1 cellular context compared by ENCODE assay signal in the genomic region with DNA sequence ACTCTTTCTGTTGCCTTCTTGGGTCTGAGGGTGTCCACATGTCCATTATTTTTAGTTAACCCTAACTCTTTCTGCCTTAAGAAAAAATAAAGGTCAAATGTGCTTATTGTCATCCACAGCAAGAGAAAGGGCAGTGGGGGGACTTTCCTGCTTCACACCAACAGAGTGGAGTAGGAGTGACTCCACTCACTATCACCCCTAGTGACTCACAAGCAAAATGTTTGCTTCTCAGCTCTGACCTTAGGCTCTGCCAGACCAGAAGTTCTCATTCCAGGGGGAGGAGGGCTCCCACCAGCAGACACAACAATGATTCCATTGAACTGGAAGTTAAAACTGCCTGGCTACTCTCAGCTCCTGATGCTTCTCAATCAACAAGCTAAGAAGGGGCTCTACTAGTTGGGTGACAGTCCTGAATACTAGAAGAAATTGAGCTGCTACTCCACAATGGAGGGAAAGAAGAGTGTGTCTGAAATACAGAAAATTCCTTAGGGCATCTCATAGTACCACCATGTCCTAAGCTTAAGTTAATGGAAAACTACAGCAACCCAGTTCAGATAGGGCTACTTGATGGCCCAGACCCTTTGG.
TF ChIP-seq lines count a peak whose summit lies in the region.

No MANE protein-coding gene starts in this region.

TF ChIP-seq in HepG2, 621 proteins besides CTCF, POLR2A, EP300 and RAD21 (continued from another document and continues in another):
- TF ChIP-seq HIVEP1 (CRISPR knock-in tag; IDR thresholded peaks at IDR 0.05) = no peak
- peak; percentile 54; the same call in 1 of the 2 replicates for TF ChIP-seq ZNF746 (CRISPR knock-in tag; IDR thresholded peaks at IDR 0.05)
- TF ChIP-seq NAIF1 (CRISPR knock-in tag; IDR thresholded peaks at IDR 0.05; ENCODE audit: borderline replicate concordance) = no peak
- TF ChIP-seq GTF2F1 (IDR thresholded peaks at IDR 0.05; ENCODE audit: low read length) = no peak
- TF ChIP-seq, protein P1, sequence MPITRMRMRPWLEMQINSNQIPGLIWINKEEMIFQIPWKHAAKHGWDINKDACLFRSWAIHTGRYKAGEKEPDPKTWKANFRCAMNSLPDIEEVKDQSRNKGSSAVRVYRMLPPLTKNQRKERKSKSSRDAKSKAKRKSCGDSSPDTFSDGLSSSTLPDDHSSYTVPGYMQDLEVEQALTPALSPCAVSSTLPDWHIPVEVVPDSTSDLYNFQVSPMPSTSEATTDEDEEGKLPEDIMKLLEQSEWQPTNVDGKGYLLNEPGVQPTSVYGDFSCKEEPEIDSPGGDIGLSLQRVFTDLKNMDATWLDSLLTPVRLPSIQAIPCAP (CRISPR knock-in tag; IDR thresholded peaks at IDR 0.05; ENCODE audit: low read depth) = no peak
- TF ChIP-seq, protein P2, sequence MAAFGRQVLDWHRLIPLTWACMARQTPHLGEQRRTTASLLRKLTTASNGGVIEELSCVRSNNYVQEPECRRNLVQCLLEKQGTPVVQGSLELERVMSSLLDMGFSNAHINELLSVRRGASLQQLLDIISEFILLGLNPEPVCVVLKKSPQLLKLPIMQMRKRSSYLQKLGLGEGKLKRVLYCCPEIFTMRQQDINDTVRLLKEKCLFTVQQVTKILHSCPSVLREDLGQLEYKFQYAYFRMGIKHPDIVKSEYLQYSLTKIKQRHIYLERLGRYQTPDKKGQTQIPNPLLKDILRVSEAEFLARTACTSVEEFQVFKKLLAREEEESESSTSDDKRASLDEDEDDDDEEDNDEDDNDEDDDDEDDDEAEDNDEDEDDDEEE (CRISPR knock-in tag; IDR thresholded peaks at IDR 0.05) = no peak
- peak; percentile 96 for TF ChIP-seq XRCC5 (optimal IDR thresholded peaks at IDR 0.05; ENCODE audit: low read length)
- TF ChIP-seq NRL (CRISPR knock-in tag; IDR thresholded peaks at IDR 0.05; ENCODE audit: borderline replicate concordance) = no peak
- TF ChIP-seq ZEB1 (IDR thresholded peaks at IDR 0.05; ENCODE audit: insufficient replicate concordance, low read depth) = no peak
- TF ChIP-seq, protein P3, sequence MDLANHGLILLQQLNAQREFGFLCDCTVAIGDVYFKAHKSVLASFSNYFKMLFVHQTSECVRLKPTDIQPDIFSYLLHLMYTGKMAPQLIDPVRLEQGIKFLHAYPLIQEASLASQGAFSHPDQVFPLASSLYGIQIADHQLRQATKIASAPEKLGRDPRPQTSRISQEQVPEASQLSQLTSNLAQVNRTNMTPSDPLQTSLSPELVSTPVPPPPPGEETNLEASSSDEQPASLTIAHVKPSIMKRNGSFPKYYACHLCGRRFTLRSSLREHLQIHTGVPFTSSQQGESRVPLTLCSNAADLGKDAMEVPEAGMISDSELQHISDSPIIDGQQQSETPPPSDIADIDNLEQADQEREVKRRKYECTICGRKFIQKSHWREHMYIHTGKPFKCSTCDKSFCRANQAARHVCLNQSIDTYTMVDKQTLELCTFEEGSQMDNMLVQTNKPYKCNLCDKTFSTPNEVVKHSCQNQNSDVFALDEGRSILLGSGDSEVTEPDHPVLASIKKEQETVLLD (CRISPR knock-in tag; IDR thresholded peaks at IDR 0.05; ENCODE audit: low read depth) = no peak
- TF ChIP-seq, protein P4, sequence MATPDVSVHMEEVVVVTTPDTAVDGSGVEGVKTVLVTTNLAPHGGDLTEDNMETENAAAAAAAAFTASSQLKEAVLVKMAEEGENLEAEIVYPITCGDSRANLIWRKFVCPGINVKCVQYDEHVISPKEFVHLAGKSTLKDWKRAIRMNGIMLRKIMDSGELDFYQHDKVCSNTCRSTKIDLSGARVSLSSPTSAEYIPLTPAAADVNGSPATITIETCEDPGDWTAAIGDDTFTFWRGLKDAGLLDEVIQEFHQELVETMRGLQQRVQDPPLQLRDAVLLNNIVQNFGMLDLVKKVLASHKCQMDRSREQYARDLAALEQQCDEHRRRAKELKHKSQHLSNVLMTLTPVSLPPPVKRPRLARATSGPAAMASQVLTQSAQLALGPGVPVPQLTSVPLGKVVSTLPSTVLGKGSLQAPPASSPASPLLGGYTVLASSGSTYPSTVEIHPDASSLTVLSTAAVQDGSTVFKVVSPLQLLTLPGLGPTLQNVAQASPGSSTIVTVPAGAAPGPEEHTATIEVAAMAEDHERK (CRISPR knock-in tag; IDR thresholded peaks at IDR 0.05; ENCODE audit: low read depth) = no peak
- TF ChIP-seq, protein P5, sequence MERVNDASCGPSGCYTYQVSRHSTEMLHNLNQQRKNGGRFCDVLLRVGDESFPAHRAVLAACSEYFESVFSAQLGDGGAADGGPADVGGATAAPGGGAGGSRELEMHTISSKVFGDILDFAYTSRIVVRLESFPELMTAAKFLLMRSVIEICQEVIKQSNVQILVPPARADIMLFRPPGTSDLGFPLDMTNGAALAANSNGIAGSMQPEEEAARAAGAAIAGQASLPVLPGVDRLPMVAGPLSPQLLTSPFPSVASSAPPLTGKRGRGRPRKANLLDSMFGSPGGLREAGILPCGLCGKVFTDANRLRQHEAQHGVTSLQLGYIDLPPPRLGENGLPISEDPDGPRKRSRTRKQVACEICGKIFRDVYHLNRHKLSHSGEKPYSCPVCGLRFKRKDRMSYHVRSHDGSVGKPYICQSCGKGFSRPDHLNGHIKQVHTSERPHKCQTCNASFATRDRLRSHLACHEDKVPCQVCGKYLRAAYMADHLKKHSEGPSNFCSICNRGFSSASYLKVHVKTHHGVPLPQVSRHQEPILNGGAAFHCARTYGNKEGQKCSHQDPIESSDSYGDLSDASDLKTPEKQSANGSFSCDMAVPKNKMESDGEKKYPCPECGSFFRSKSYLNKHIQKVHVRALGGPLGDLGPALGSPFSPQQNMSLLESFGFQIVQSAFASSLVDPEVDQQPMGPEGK (CRISPR knock-in tag; IDR thresholded peaks at IDR 0.05) = peak; percentile 80
- no peak for TF ChIP-seq ZFP90 (CRISPR knock-in tag; IDR thresholded peaks at IDR 0.05; ENCODE audit: borderline replicate concordance)
- no peak for TF ChIP-seq ATRX (CRISPR knock-in tag; IDR thresholded peaks at IDR 0.05; ENCODE audit: borderline replicate concordance)
- TF ChIP-seq, protein P6, sequence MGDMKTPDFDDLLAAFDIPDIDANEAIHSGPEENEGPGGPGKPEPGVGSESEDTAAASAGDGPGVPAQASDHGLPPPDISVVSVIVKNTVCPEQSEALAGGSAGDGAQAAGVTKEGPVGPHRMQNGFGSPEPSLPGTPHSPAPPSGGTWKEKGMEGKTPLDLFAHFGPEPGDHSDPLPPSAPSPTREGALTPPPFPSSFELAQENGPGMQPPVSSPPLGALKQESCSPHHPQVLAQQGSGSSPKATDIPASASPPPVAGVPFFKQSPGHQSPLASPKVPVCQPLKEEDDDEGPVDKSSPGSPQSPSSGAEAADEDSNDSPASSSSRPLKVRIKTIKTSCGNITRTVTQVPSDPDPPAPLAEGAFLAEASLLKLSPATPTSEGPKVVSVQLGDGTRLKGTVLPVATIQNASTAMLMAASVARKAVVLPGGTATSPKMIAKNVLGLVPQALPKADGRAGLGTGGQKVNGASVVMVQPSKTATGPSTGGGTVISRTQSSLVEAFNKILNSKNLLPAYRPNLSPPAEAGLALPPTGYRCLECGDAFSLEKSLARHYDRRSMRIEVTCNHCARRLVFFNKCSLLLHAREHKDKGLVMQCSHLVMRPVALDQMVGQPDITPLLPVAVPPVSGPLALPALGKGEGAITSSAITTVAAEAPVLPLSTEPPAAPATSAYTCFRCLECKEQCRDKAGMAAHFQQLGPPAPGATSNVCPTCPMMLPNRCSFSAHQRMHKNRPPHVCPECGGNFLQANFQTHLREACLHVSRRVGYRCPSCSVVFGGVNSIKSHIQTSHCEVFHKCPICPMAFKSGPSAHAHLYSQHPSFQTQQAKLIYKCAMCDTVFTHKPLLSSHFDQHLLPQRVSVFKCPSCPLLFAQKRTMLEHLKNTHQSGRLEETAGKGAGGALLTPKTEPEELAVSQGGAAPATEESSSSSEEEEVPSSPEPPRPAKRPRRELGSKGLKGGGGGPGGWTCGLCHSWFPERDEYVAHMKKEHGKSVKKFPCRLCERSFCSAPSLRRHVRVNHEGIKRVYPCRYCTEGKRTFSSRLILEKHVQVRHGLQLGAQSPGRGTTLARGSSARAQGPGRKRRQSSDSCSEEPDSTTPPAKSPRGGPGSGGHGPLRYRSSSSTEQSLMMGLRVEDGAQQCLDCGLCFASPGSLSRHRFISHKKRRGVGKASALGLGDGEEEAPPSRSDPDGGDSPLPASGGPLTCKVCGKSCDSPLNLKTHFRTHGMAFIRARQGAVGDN (CRISPR knock-in tag; IDR thresholded peaks at IDR 0.05) = no peak
- TF ChIP-seq, protein P7, sequence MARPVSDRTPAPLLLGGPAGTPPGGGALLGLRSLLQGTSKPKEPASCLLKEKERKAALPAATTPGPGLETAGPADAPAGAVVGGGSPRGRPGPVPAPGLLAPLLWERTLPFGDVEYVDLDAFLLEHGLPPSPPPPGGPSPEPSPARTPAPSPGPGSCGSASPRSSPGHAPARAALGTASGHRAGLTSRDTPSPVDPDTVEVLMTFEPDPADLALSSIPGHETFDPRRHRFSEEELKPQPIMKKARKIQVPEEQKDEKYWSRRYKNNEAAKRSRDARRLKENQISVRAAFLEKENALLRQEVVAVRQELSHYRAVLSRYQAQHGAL (CRISPR knock-in tag; IDR thresholded peaks at IDR 0.05; ENCODE audit: not compliant biosample characterization) = no peak
- TF ChIP-seq RORA (CRISPR knock-in tag; IDR thresholded peaks at IDR 0.05) = no peak
- TF ChIP-seq HOXA9 (CRISPR knock-in tag; IDR thresholded peaks at IDR 0.05; ENCODE audit: borderline replicate concordance) = no peak
- TF ChIP-seq ZNF253 (CRISPR knock-in tag; IDR thresholded peaks at IDR 0.05; ENCODE audit: borderline replicate concordance) = no peak
- TF ChIP-seq, protein P8, sequence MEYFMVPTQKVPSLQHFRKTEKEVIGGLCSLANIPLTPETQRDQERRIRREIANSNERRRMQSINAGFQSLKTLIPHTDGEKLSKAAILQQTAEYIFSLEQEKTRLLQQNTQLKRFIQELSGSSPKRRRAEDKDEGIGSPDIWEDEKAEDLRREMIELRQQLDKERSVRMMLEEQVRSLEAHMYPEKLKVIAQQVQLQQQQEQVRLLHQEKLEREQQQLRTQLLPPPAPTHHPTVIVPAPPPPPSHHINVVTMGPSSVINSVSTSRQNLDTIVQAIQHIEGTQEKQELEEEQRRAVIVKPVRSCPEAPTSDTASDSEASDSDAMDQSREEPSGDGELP (IDR thresholded peaks at IDR 0.05; ENCODE audit: borderline replicate concordance, low read depth) = peak; percentile 55; the same call in 1 of the 2 replicates
- TF ChIP-seq, protein P9, sequence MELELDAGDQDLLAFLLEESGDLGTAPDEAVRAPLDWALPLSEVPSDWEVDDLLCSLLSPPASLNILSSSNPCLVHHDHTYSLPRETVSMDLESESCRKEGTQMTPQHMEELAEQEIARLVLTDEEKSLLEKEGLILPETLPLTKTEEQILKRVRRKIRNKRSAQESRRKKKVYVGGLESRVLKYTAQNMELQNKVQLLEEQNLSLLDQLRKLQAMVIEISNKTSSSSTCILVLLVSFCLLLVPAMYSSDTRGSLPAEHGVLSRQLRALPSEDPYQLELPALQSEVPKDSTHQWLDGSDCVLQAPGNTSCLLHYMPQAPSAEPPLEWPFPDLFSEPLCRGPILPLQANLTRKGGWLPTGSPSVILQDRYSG (CRISPR knock-in tag; IDR thresholded peaks at IDR 0.05) = no peak
- no peak for TF ChIP-seq ZSCAN30 (CRISPR knock-in tag; IDR thresholded peaks at IDR 0.05)
- TF ChIP-seq DR1 (CRISPR knock-in tag; IDR thresholded peaks at IDR 0.05) = no peak
- TF ChIP-seq, protein P10, sequence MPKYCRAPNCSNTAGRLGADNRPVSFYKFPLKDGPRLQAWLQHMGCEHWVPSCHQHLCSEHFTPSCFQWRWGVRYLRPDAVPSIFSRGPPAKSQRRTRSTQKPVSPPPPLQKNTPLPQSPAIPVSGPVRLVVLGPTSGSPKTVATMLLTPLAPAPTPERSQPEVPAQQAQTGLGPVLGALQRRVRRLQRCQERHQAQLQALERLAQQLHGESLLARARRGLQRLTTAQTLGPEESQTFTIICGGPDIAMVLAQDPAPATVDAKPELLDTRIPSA (CRISPR knock-in tag; IDR thresholded peaks at IDR 0.05; ENCODE audit: borderline replicate concordance) = no peak
- TF ChIP-seq, protein P11, sequence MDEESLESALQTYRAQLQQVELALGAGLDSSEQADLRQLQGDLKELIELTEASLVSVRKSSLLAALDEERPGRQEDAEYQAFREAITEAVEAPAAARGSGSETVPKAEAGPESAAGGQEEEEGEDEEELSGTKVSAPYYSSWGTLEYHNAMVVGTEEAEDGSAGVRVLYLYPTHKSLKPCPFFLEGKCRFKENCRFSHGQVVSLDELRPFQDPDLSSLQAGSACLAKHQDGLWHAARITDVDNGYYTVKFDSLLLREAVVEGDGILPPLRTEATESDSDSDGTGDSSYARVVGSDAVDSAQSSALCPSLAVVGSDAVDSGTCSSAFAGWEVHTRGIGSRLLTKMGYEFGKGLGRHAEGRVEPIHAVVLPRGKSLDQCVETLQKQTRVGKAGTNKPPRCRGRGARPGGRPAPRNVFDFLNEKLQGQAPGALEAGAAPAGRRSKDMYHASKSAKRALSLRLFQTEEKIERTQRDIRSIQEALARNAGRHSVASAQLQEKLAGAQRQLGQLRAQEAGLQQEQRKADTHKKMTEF (CRISPR knock-in tag; IDR thresholded peaks at IDR 0.05) = peak; percentile 70
- no peak for TF ChIP-seq ZNF83 (CRISPR knock-in tag; IDR thresholded peaks at IDR 0.05; ENCODE audit: borderline replicate concordance)
- no peak for TF ChIP-seq TBP (CRISPR knock-in tag; IDR thresholded peaks at IDR 0.05)
- no peak for TF ChIP-seq TBX3 (IDR thresholded peaks at IDR 0.05; ENCODE audit: borderline replicate concordance)
- no peak for TF ChIP-seq RFX5 (IDR thresholded peaks at IDR 0.05; ENCODE audit: low read depth, low read length)
- TF ChIP-seq ZNF547 (CRISPR knock-in tag; IDR thresholded peaks at IDR 0.05) = peak; percentile 73; the same call in 1 of the 2 replicates
- TF ChIP-seq SMARCC2 (IDR thresholded peaks at IDR 0.05) = no peak
- TF ChIP-seq, protein P12, sequence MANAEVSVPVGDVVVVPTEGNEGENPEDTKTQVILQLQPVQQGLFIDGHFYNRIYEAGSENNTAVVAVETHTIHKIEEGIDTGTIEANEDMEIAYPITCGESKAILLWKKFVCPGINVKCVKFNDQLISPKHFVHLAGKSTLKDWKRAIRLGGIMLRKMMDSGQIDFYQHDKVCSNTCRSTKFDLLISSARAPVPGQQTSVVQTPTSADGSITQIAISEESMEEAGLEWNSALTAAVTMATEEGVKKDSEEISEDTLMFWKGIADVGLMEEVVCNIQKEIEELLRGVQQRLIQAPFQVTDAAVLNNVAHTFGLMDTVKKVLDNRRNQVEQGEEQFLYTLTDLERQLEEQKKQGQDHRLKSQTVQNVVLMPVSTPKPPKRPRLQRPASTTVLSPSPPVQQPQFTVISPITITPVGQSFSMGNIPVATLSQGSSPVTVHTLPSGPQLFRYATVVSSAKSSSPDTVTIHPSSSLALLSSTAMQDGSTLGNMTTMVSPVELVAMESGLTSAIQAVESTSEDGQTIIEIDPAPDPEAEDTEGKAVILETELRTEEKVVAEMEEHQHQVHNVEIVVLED (CRISPR knock-in tag; IDR thresholded peaks at IDR 0.05; ENCODE audit: borderline replicate concordance) = no peak
- no peak for TF ChIP-seq HNRNPLL (IDR thresholded peaks at IDR 0.05; ENCODE audit: low read depth, low read length, poor library complexity, severe bottlenecking)
- no peak for TF ChIP-seq KLF15 (CRISPR knock-in tag; IDR thresholded peaks at IDR 0.05; ENCODE audit: borderline replicate concordance)
- TF ChIP-seq ZNF570 (CRISPR knock-in tag; IDR thresholded peaks at IDR 0.05; ENCODE audit: borderline replicate concordance) = no peak
- no peak for TF ChIP-seq NFE2L2 (IDR thresholded peaks at IDR 0.05; ENCODE audit: low read length)
- no peak for TF ChIP-seq ZNF484 (CRISPR knock-in tag; IDR thresholded peaks at IDR 0.05; ENCODE audit: borderline replicate concordance, low read depth)
- no peak for TF ChIP-seq ZNF367 (CRISPR knock-in tag; IDR thresholded peaks at IDR 0.05; ENCODE audit: borderline replicate concordance)
- no peak for TF ChIP-seq FOSL1 (CRISPR knock-in tag; IDR thresholded peaks at IDR 0.05; ENCODE audit: borderline replicate concordance)
- no peak for TF ChIP-seq NPAS2 (CRISPR knock-in tag; IDR thresholded peaks at IDR 0.05; ENCODE audit: borderline replicate concordance)
- TF ChIP-seq SIX4 (CRISPR knock-in tag; IDR thresholded peaks at IDR 0.05) = no peak
- no peak for TF ChIP-seq ZIK1 (CRISPR knock-in tag; IDR thresholded peaks at IDR 0.05; ENCODE audit: borderline replicate concordance, low read depth)
- TF ChIP-seq MTA1 (CRISPR knock-in tag; IDR thresholded peaks at IDR 0.05; ENCODE audit: borderline replicate concordance) = no peak
